Comparison of ENCODE assay signal across 8 cellular contexts in genomic region chr6:7389451-7390217, GRCh38.
DNase-seq lines count a peak whose midpoint lies in the region; ATAC-seq and TF ChIP-seq lines count a peak whose summit lies in the region.

Gene CAGE1, minus strand, starts transcription at chr6:7389742. Its CDS starts 2,569 bp downstream, at chr6:7387173.
Gene RIOK1, plus strand, starts transcription at chr6:7389808. Its CDS starts 195 bp downstream, at chr6:7390003.

- DNase-seq in AG09319 (ENCODE audit: extremely low read depth, low read depth) (peak; percentile 73), NCI-H226 (peak; percentile 93), islet precursor cell (peak; percentile 99)
- DNase-seq in activated CD4-positive, CD25-positive, alpha-beta regulatory T cell (lab: John Stamatoyannopoulos, UW), result peak; percentile 89 to 95 (median 92)
- DNase-seq in central memory CD4-positive, alpha-beta T cell, result peak; percentile 95
- DNase-seq in stimulated activated CD4-positive, alpha-beta T cell treated with anti-CD3 and anti-CD28 coated beads, Interleukin-12 subunit alpha, Interleukin-12 subunit beta, amount 100 ng/mL, for 4 hours, result peak; percentile 94

- peak; percentile 98 for ATAC-seq in GM19023 (IDR thresholded peaks at IDR 0.05; ENCODE audit: unreplicated experiment)
- peak; percentile 98 for ATAC-seq in HG03196 (IDR thresholded peaks at IDR 0.05; ENCODE audit: unreplicated experiment)

- no peak for TF ChIP-seq CTCF in AG09319 (IDR thresholded peaks at IDR 0.05; ENCODE audit: low read depth, low read length)

Comparison
In these comparisons a context has a peak if more than half of its experiments do, and no peak if none do; other contexts are left out.
1. Peak in every context shown above with its lines: DNase-seq and ATAC-seq.